In genomic region chr1:200669314-200670214, GRCh38 we compare ENCODE assay signal across 1 cellular context.
TF ChIP-seq lines count a peak whose summit lies in the region.

DDX59 (minus strand) TSS chr1:200669907; CDS start chr1:200666740, 3,167 bp downstream.

TF ChIP-seq in K562, 482 proteins besides CTCF, POLR2A, EP300 and RAD21 (continued from another document and continues in another):
- TF ChIP-seq ZBTB11 (CRISPR knock-in tag; IDR thresholded peaks at IDR 0.05) (peak; percentile 52 to 90 (median 77); a peak in 5 of 6 replicates), NBN (IDR thresholded peaks at IDR 0.05; ENCODE audit: low read depth) (peak; percentile 58; the same call in 1 of the 2 replicates), RERE (CRISPR knock-in tag; IDR thresholded peaks at IDR 0.05; ENCODE audit: borderline replicate concordance) (0 out of 2 replicates have a peak, but pooled peaks have one; percentile 48), U2AF2 (optimal IDR thresholded peaks at IDR 0.05; ENCODE audit: low read depth, low read length) (no peak), ZNF407 (IDR thresholded peaks at IDR 0.05; ENCODE audit: low read depth) (no peak), PPARD (CRISPR knock-in tag; IDR thresholded peaks at IDR 0.05) (no peak), ZNF140 (CRISPR knock-in tag; IDR thresholded peaks at IDR 0.05) (no peak), ARID3A (IDR thresholded peaks at IDR 0.05; ENCODE audit: borderline replicate concordance, low read depth, low read length) (no peak; the same call in 1 of the 2 replicates), RBM22 (IDR thresholded peaks at IDR 0.05; ENCODE audit: low read depth, low read length, poor library complexity, severe bottlenecking) (peak; percentile 93), TAF1 (IDR thresholded peaks at IDR 0.05; ENCODE audit: control insufficient read depth, extremely low read depth, insufficient read depth, low read length, severe bottlenecking) (peak; percentile 68), ZNF174 (CRISPR knock-in tag; IDR thresholded peaks at IDR 0.05) (no peak), CXXC5 (CRISPR knock-in tag; IDR thresholded peaks at IDR 0.05) (peak; percentile 97), HDGF (IDR thresholded peaks at IDR 0.05) (no peak), CBX8 (IDR thresholded peaks at IDR 0.05; ENCODE audit: borderline replicate concordance, extremely low read depth, low read depth, low read length, poor library complexity, severe bottlenecking) (no peak), SRSF7 (optimal IDR thresholded peaks at IDR 0.05; ENCODE audit: low read depth, low read length) (no peak), KLF13 (tag; IDR thresholded peaks at IDR 0.05; ENCODE audit: borderline replicate concordance, low read depth) (0 out of 2 replicates have a peak, but pooled peaks have one; percentile 15), ZKSCAN3 (CRISPR knock-in tag; IDR thresholded peaks at IDR 0.05) (no peak), KAT8 (IDR thresholded peaks at IDR 0.05; ENCODE audit: low read depth) (no peak), ZFP30 (CRISPR knock-in tag; IDR thresholded peaks at IDR 0.05; ENCODE audit: borderline replicate concordance) (no peak), SNRNP70 (optimal IDR thresholded peaks at IDR 0.05; ENCODE audit: low read depth, low read length) (no peak), BRD9 (IDR thresholded peaks at IDR 0.05; ENCODE audit: low read depth, partially characterized antibody) (peak; percentile 16), MTA3 (IDR thresholded peaks at IDR 0.05; ENCODE audit: borderline replicate concordance) (peak; percentile 97), MCM3 (IDR thresholded peaks at IDR 0.05) (no peak), SMC3 (conservative IDR thresholded peaks at IDR 0.05; ENCODE audit: insufficient read depth, low read depth, low read length) (no peak), LEF1 (IDR thresholded peaks at IDR 0.05) (no peak), DNMT1 (IDR thresholded peaks at IDR 0.05) (no peak), BRF1 (IDR thresholded peaks at IDR 0.05; ENCODE audit: borderline replicate concordance, extremely low read depth, insufficient read length) (no peak), NFIC (IDR thresholded peaks at IDR 0.05) (peak; percentile 58), ARID1B (IDR thresholded peaks at IDR 0.05) (no peak), ZBTB5 (IDR thresholded peaks at IDR 0.05) (no peak), RCOR1 (IDR thresholded peaks at IDR 0.05; ENCODE audit: borderline replicate concordance in 1 of 2, low read depth in 2 of 2, low read length in 2 of 2) (peak; percentile 49 to 70; a peak in 2 of 4 replicates), KLF1 (tag; IDR thresholded peaks at IDR 0.05) (peak; percentile 99), HOMEZ (CRISPR knock-in tag; IDR thresholded peaks at IDR 0.05) (no peak), POLR2H (tag; IDR thresholded peaks at IDR 0.05; ENCODE audit: low read depth) (peak; percentile 92), IFI16 (CRISPR knock-in tag; IDR thresholded peaks at IDR 0.05) (no peak), RBBP5 (IDR thresholded peaks at IDR 0.05; ENCODE audit: borderline replicate concordance, insufficient read depth, low read length, poor library complexity, severe bottlenecking) (peak; percentile 83), RBM39 (optimal IDR thresholded peaks at IDR 0.05; ENCODE audit: low read depth, low read length) (no peak), SNAPC5 (CRISPR knock-in tag; IDR thresholded peaks at IDR 0.05) (no peak), RBFOX2 (IDR thresholded peaks at IDR 0.05; ENCODE audit: low read depth, low read length) (peak; percentile 99), GABPB1 (CRISPR knock-in tag; IDR thresholded peaks at IDR 0.05) (peak; percentile 91)
